In the genomic region with DNA sequence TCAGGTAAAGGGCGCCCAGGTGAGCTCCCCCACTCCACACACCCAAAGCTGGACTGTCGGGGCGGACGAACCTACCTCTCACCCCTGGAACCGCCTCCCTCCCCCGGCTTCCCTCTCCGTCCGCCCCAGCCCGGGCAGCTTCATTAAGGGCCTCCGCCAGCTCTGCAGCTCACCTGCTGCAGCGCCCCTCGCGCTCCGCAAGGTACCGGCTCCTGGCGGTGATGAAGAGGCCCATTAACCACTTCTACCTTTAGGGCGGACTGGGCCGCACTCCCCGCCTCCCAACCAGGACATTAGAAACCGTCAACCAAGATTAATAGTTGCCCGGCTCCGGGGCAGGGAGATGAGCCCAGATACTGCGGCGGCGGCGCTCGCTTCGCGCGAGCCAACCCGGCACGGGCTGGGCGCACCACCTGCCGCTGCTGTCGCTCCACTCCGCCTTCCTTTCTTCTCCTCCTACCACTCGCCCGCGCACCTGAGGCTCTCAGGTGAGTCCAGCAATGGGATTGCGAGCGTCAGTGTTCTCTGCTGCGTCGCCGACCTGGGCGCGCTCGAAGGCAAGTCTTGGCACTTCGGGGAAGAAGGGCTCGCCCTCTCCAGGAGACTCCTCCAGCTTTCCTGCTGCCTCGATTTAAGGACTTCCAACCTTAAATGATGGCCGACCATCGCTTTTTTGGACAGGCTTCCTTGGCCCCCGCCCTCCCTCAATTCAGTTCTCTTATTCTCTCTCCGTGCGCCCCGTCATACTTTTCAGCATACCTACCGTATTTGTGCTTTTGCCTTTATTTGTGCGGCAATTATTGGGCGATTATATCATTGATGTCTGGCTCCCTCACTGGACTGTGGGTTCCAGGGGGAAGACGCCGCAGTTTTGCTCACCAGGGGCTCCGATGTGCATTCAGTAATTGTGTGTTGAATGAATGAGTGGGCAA, we compare ENCODE assay signal across 15 cellular contexts. TPM values are rescaled to one million over a fixed set of nuclear protein-coding genes. Genes with fewer than 3 reads are reported as not detected.
A peak's percentile ranks its signal among the peaks of the same experiment; 100 is the strongest.
DNase-seq lines count a peak whose midpoint lies in the region; ATAC-seq, FAIRE-seq and TF ChIP-seq lines count a peak whose summit lies in the region.
"Had no signal": no experiment of that assay in that cellular context is flagged by ENCODE, and none has a peak within 500 bp of the region (broad histone marks: within the 10 kb centered on the region; RNA-seq: fewer than 3 reads in every experiment).

No MANE protein-coding gene starts in this region.

- H3K4me1 ChIP-seq in H9 (ENCODE audit: insufficient read depth, low read length) (peaks cover 7% of the 10 kb centered on the region; the same call in 1 of the 2 replicates), pancreas (no peaks in the 10 kb centered on the region)

- no peak overlapping the region for H2BK12ac ChIP-seq in H9 (ENCODE audit: insufficient read length, low read depth, low read length)

- H3K4ac ChIP-seq in H9 (ENCODE audit: low read depth, low read length): no peak overlapping the region

- no peak overlapping the region; the same call in 1 of the 2 replicates for H3K14ac ChIP-seq in H9 (ENCODE audit: insufficient read depth, low read length)

- H3K9ac ChIP-seq in H9 (ENCODE audit: extremely low read depth, insufficient read length, low read length): no peak overlapping the region

- no CpG with 5 or more reads among the region's 62 CpGs for WGBS in H9 (ENCODE audit: extremely low coverage, insufficient read length, low lambda C conversion rate)
- 14% methylated on average over 60 to 62 of the region's 62 CpGs for WGBS in pancreas, 2 donors

- TF ChIP-seq CTCF in H9 (conservative IDR thresholded peaks at IDR 0.05): peak; percentile 60
- TF ChIP-seq CTCF in pancreas (IDR thresholded peaks at IDR 0.05): no peak

- DNase-seq in H9: peak; percentile 77
- peak; percentile 71 for DNase-seq in NCI-H345 (lab: John Stamatoyannopoulos, UW)
- DNase-seq in pancreas: peak in 1 of 6 donors; percentile 78
- DNase-seq in activated CD4-positive, alpha-beta T cell treated with anti-CD3 and anti-CD28 coated beads for 48 hours: no peak
- no peak for DNase-seq in SKM-1 treated with dmso at 0.1 percent for 144 hours (lab: John Stamatoyannopoulos, UW; ENCODE audit: unreplicated experiment)
- DNase-seq: activated T-cell treated with anti-CD3 and anti-CD28 coated beads, Interleukin-2, amount 50 U/mL, for 48 hours; HCEC 1CT; kidney glomerular epithelial cell; NCI-H524 treated with DMSO at 0.1 percent for 48 hours; SJCRH30 had no signal

- H3K27ac ChIP-seq in H9 (ENCODE audit: insufficient read length, low read depth, low read length) (no peak overlapping the region), pancreas (no peak overlapping the region)
- H3K27ac ChIP-seq: esophagus muscularis mucosa, SJCRH30 had no signal

- no peaks in the 10 kb centered on the region for H3K79me2 ChIP-seq in H9 (ENCODE audit: insufficient read depth, low read length)

- H2AFZ ChIP-seq in H9 (ENCODE audit: low read length): no peak overlapping the region

- no peaks in the 10 kb centered on the region for H3K36me3 ChIP-seq in pancreas
- H3K36me3 ChIP-seq: esophagus muscularis mucosa, SJCRH30 had no signal

- no peak overlapping the region for H4K91ac ChIP-seq in H9 (ENCODE audit: insufficient read length, low read depth, low read length)

- peaks cover 43 to 49% of the 10 kb centered on the region in 2 experiments for H3K4me1 Mint-ChIP-seq in H9

- no peak overlapping the region for H4K5ac ChIP-seq in H9 (ENCODE audit: insufficient read length, low read depth, low read length)

- no peak overlapping the region for H2AK5ac ChIP-seq in H9 (ENCODE audit: insufficient read length, low read length)

- ATAC-seq in esophagus mucosa (peak; percentile 61), pancreas (peak in 3 of 4 donors; percentile 9 to 19 (median 18)), HG03108 (IDR thresholded peaks at IDR 0.05; ENCODE audit: unreplicated experiment) (no peak), HG03520 (IDR thresholded peaks at IDR 0.05; ENCODE audit: unreplicated experiment) (no peak)
- ATAC-seq: stimulated activated effector memory CD8-positive, alpha-beta T cell treated with anti-CD3 and anti-CD28 coated beads, Interleukin-12 subunit alpha, Interleukin-12 subunit beta, amount 100 ng/mL, for 72 hours had no signal

- H3K27me3 Mint-ChIP-seq in H9 (ENCODE audit: low read depth): peaks cover 82% of the 10 kb centered on the region

- H3K23ac ChIP-seq in H9 (ENCODE audit: insufficient read length, low read depth, low read length): no peak overlapping the region

- no peak overlapping the region for H3K18ac ChIP-seq in H9 (ENCODE audit: insufficient read length, low read depth, low read length)

- no peak overlapping the region for H3K56ac ChIP-seq in H9 (ENCODE audit: insufficient read length, low read depth, low read length)

- FAIRE-seq in pancreas (lab: Jason Lieb, UNC): no peak

- peak overlapping the region; percentile 61 for H3K4me2 ChIP-seq in H9 (ENCODE audit: insufficient read depth, insufficient read length, low read length)

- H3K9me3 Mint-ChIP-seq in H9: peaks cover 0 to 3% of the 10 kb centered on the region in 2 experiments; a peak in 1 of 5 replicates
- H3K9me3 Mint-ChIP-seq: stimulated activated effector memory CD8-positive, alpha-beta T cell treated with anti-CD3 and anti-CD28 coated beads, Interleukin-12 subunit alpha, Interleukin-12 subunit beta, amount 100 ng/mL, for 72 hours had no signal

- no peak overlapping the region for H2BK20ac ChIP-seq in H9 (ENCODE audit: low read depth, low read length, poor library complexity, severe bottlenecking)

- H3K4me3 ChIP-seq in pancreas: no peak overlapping the region
- H3K4me3 ChIP-seq: esophagus muscularis mucosa, SJCRH30 had no signal

- peaks cover 55% of the 10 kb centered on the region for H3K27me3 ChIP-seq in H9 (ENCODE audit: insufficient read depth, low read length)
- H3K27me3 ChIP-seq in pancreas: peaks cover 0 to 9% (median 3%) of the 10 kb centered on the region in 4 donors
- H3K27me3 ChIP-seq: SJCRH30 had no signal

- H4K20me1 ChIP-seq in H9 (ENCODE audit: control insufficient read depth, insufficient read depth, insufficient read length): peaks cover 5% of the 10 kb centered on the region

- H3K79me1 ChIP-seq in H9 (ENCODE audit: insufficient read depth, low read depth, low read length, poor library complexity, severe bottlenecking): no peaks in the 10 kb centered on the region

- peak overlapping the region; percentile 51 to 74 for H3K4me3 Mint-ChIP-seq in H9
- H3K4me3 Mint-ChIP-seq: stimulated activated effector memory CD8-positive, alpha-beta T cell treated with anti-CD3 and anti-CD28 coated beads, Interleukin-12 subunit alpha, Interleukin-12 subunit beta, amount 100 ng/mL, for 72 hours had no signal

- no peak overlapping the region for H2BK15ac ChIP-seq in H9 (ENCODE audit: low read depth, low read length)

- no peak overlapping the region for H3K27ac Mint-ChIP-seq in H9
- H3K27ac Mint-ChIP-seq: stimulated activated effector memory CD8-positive, alpha-beta T cell treated with anti-CD3 and anti-CD28 coated beads, Interleukin-12 subunit alpha, Interleukin-12 subunit beta, amount 100 ng/mL, for 72 hours had no signal

- no peak overlapping the region for H2BK120ac ChIP-seq in H9 (ENCODE audit: low read depth, low read length, poor library complexity, severe bottlenecking)

- H3K36me3 Mint-ChIP-seq in H9 (ENCODE audit: insufficient read depth in 1 of 3, low read depth in 3 of 3): peaks cover 0 to 3% (median 0%) of the 10 kb centered on the region in 3 experiments; a peak in 2 of 7 replicates
- H3K36me3 Mint-ChIP-seq: stimulated activated effector memory CD8-positive, alpha-beta T cell treated with anti-CD3 and anti-CD28 coated beads, Interleukin-12 subunit alpha, Interleukin-12 subunit beta, amount 100 ng/mL, for 72 hours had no signal

- H4K8ac ChIP-seq in H9 (replicated peaks; ENCODE audit: insufficient read length, low read depth, low read length): no peak overlapping the region

- H3K23me2 ChIP-seq in H9 (ENCODE audit: insufficient read length, low read depth, low read length, poor library complexity, severe bottlenecking): peaks cover 15% of the 10 kb centered on the region

- no peak overlapping the region for H3T11ph ChIP-seq in H9 (ENCODE audit: low read length)

- H3K9me3 ChIP-seq in H9 (ENCODE audit: control insufficient read depth, low read depth, low read length) (no peaks in the 10 kb centered on the region), pancreas (no peaks in the 10 kb centered on the region)
- H3K9me3 ChIP-seq: esophagus muscularis mucosa, SJCRH30 had no signal

- H2BK5ac ChIP-seq in H9 (ENCODE audit: insufficient read length, low read length): no peak overlapping the region

- intact Hi-C loops in pancreas (cut with DNase I): no loop called here

RNA-seq across cellular contexts. Expression of gene KAZALD1, which starts 13.6 kb away (rescaled TPM):
- total RNA-seq in H9 (2021): 2.9 and 3.6 TPM in 2 replicates
- 4.1 TPM for total RNA-seq in esophagus mucosa
- total RNA-seq in pancreas: 1 to 10 TPM in 2 of 6 donors, under 1 TPM in 4; 0.19 to 1.5 (median 0.67) TPM
- 1 to 10 TPM; 1.3 to 1.6 TPM for polyA plus RNA-seq in pancreas

RNA-seq across cellular contexts. Expression of gene SFXN3, which starts 17.2 kb away (rescaled TPM):
- total RNA-seq in H9 (2021) (2.8 and 3.4 TPM in 2 replicates), esophagus mucosa (4.9 TPM), pancreas (10 to 100 TPM in 5 of 6 donors, 1 to 10 TPM in 1; 8.2 to 33.5 (median 13.8) TPM)
- polyA plus RNA-seq in pancreas: 10 to 100 TPM; 19.2 to 19.3 TPM

RNA-seq across cellular contexts. Expression of gene PDZD7, which starts 17.3 kb away (rescaled TPM):
- total RNA-seq in H9 (2021) (1.7 and 2.0 TPM in 2 replicates), esophagus mucosa (0.04 TPM), pancreas (under 1 TPM; 0.18 to 0.49 (median 0.27) TPM)
- polyA plus RNA-seq in pancreas: under 1 TPM; 0.89 to 0.99 TPM

RNA-seq across cellular contexts. Expression of gene LZTS2, which starts 48.6 kb away (rescaled TPM):
- total RNA-seq in H9 (2021): 69.1 and 71.3 TPM in 2 replicates
- total RNA-seq in esophagus mucosa: 23.0 TPM
- 10 to 100 TPM; 10.5 to 26.5 (median 14.4) TPM for total RNA-seq in pancreas
- 10 to 100 TPM; 41.1 to 52.2 TPM for polyA plus RNA-seq in pancreas

Comparison
In these comparisons a context has a peak if more than half of its experiments do, and no peak if none do; other contexts are left out.
1. DNase-seq: peak in H9 (single experiment) and NCI-H345 (single experiment); none in activated CD4-positive, alpha-beta T cell treated with anti-CD3 and anti-CD28 coated beads for 48 hours (single experiment) and SKM-1 treated with dmso at 0.1 percent for 144 hours (single experiment).
2. ATAC-seq: peak in esophagus mucosa (single experiment) and pancreas (3 of 4); none in HG03108 (single experiment) and HG03520 (single experiment).